In genomic region chr2:18949871-18950597, GRCh38 we compare ENCODE assay signal across 15 cellular contexts.
A peak's percentile ranks its signal among the peaks of the same experiment; 100 is the strongest.
DNase-seq lines count a peak whose midpoint lies in the region; ATAC-seq, FAIRE-seq and TF ChIP-seq lines count a peak whose summit lies in the region.
"Had no signal": no experiment of that assay in that cellular context is flagged by ENCODE, and none has a peak within 500 bp of the region (broad histone marks: within the 10 kb centered on the region; RNA-seq: fewer than 3 reads in every experiment).

No MANE protein-coding gene starts in this region.

- H3K27ac ChIP-seq in fibroblast of lung (ENCODE audit: insufficient read depth, low read length) = peak overlapping the region; percentile 85
- H3K27ac ChIP-seq in rectal smooth muscle tissue (ENCODE audit: low read depth, low read length) = peak overlapping the region; percentile 28
- H3K27ac ChIP-seq: coronary artery had no signal

- peak overlapping the region; percentile 63 for H3K4me2 ChIP-seq in fibroblast of lung (ENCODE audit: extremely low read depth, insufficient read depth, low read length)

- FAIRE-seq in frontal cortex (lab: Jason Lieb, UNC) = no peak

- no peaks in the 10 kb centered on the region for H4K20me1 ChIP-seq in fibroblast of lung (ENCODE audit: control insufficient read depth, extremely low read depth, insufficient read depth, low read length)

- no peaks in the 10 kb centered on the region for H3K27me3 ChIP-seq in fibroblast of lung (ENCODE audit: control insufficient read depth, insufficient read depth, low read length)
- no peaks in the 10 kb centered on the region for H3K27me3 ChIP-seq in rectal smooth muscle tissue (ENCODE audit: control insufficient read depth, insufficient read depth, low read length)
- H3K27me3 ChIP-seq: uterus had no signal

- no peaks in the 10 kb centered on the region for H3K9me3 ChIP-seq in fibroblast of lung (ENCODE audit: control insufficient read depth, insufficient read depth, low read depth, low read length)
- H3K9me3 ChIP-seq: uterus had no signal

- no peaks in the 10 kb centered on the region for H3K27me3 Mint-ChIP-seq in stimulated activated naive CD8-positive, alpha-beta T cell treated with anti-CD3 and anti-CD28 coated beads, Interleukin-15, amount 100 ng/mL, for 72 hours
- H3K27me3 Mint-ChIP-seq: activated CD4-positive, alpha-beta memory T cell treated with anti-CD3 and anti-CD28 coated beads, Interleukin-2, amount 10 ng/mL, durations not matched to agents 7 days and 5 days had no signal

- H3K9ac ChIP-seq in fibroblast of lung (ENCODE audit: insufficient read depth, low read length) (no peak overlapping the region), rectal smooth muscle tissue (ENCODE audit: low read length) (no peak overlapping the region)

- H3K9me3 Mint-ChIP-seq in stimulated activated naive CD8-positive, alpha-beta T cell treated with anti-CD3 and anti-CD28 coated beads, Interleukin-15, amount 100 ng/mL, for 72 hours = peaks cover 3 to 4% of the 10 kb centered on the region in 2 donors
- H3K9me3 Mint-ChIP-seq: activated CD4-positive, alpha-beta memory T cell treated with anti-CD3 and anti-CD28 coated beads, Interleukin-2, amount 10 ng/mL, durations not matched to agents 7 days and 5 days; T-helper 1 cell treated with Interleukin-12 subunit alpha and Interleukin-12 subunit beta and Interleukin-4 antibody, amounts not matched to agents 30 μg/mL and 1 μg/mL, for 36 hours had no signal

- H3K27ac Mint-ChIP-seq in stimulated activated naive CD8-positive, alpha-beta T cell treated with anti-CD3 and anti-CD28 coated beads, Interleukin-15, amount 100 ng/mL, for 72 hours = no peak overlapping the region
- H3K27ac Mint-ChIP-seq: activated CD4-positive, alpha-beta memory T cell treated with anti-CD3 and anti-CD28 coated beads, Interleukin-2, amount 10 ng/mL, durations not matched to agents 7 days and 5 days; T-helper 1 cell treated with Interleukin-12 subunit alpha and Interleukin-12 subunit beta and Interleukin-4 antibody, amounts not matched to agents 30 μg/mL and 1 μg/mL, for 36 hours had no signal

- H3K79me2 ChIP-seq in fibroblast of lung (ENCODE audit: control insufficient read depth, insufficient read depth, low read length) = no peaks in the 10 kb centered on the region

- peaks cover 8% of the 10 kb centered on the region for H3K4me1 ChIP-seq in fibroblast of lung (ENCODE audit: control insufficient read depth, extremely low read depth, insufficient read depth, low read length)
- peaks cover 6% of the 10 kb centered on the region for H3K4me1 ChIP-seq in rectal smooth muscle tissue (ENCODE audit: control insufficient read depth, insufficient read depth, low read length)

- ATAC-seq in stimulated activated naive CD8-positive, alpha-beta T cell treated with anti-CD3 and anti-CD28 coated beads, Interleukin-15, amount 100 ng/mL, for 72 hours = no peak

- peak overlapping the region; percentile 60 for H2AFZ ChIP-seq in fibroblast of lung (ENCODE audit: low read length)

- no peak for TF ChIP-seq CTCF in fibroblast of lung (conservative IDR thresholded peaks at IDR 0.05 in 1 of 2, IDR thresholded peaks at IDR 0.05 in 1 of 2; ENCODE audit: low read depth in 1 of 2, low read length in 2 of 2)

- H3K4me3 ChIP-seq in fibroblast of lung (replicated peaks in 1 of 4; ENCODE audit: control extremely low read depth in 1 of 4, insufficient read depth in 1 of 4, low read depth in 3 of 4, low read length in 4 of 4) = no peak overlapping the region
- peak overlapping the region; percentile 2 for H3K4me3 ChIP-seq in rectal smooth muscle tissue (ENCODE audit: low read length)
- H3K4me3 ChIP-seq: coronary artery, lung, uterus had no signal

- peak; percentile 25 for DNase-seq in Daoy (ENCODE audit: low read depth)
- DNase-seq in M059J (ENCODE audit: low read depth) = peak; percentile 94
- DNase-seq in fibroblast of lung (ENCODE audit: low read depth in 2 of 2) = peak; percentile 75 to 86
- no peak for DNase-seq in DMS153 (lab: John Stamatoyannopoulos, UW)
- DNase-seq in stimulated activated naive CD8-positive, alpha-beta T cell treated with anti-CD3 and anti-CD28 coated beads, Interleukin-15, amount 100 ng/mL, for 72 hours = no peak
- no peak for DNase-seq in frontal cortex (ENCODE audit: low spot score in 2 of 2)
- DNase-seq in DMS 273 (lab: John Stamatoyannopoulos, UW; ENCODE audit: unreplicated experiment) = no peak
- DNase-seq: activated CD4-positive, alpha-beta memory T cell treated with anti-CD3 and anti-CD28 coated beads, Interleukin-2, amount 10 ng/mL, durations not matched to agents 7 days and 5 days; activated naive CD4-positive, alpha-beta T cell treated with anti-CD3 and anti-CD28 coated beads, Interleukin-2, amount 50 U/mL, for 16 hours; NCI-H1417; uterus had no signal

- H3K36me3 ChIP-seq in fibroblast of lung (ENCODE audit: control insufficient read depth, insufficient read depth, low read length) (no peaks in the 10 kb centered on the region), rectal smooth muscle tissue (ENCODE audit: control insufficient read depth, insufficient read depth, low read length) (no peaks in the 10 kb centered on the region)
- H3K36me3 ChIP-seq: uterus had no signal

- no peak overlapping the region for H3K4me3 Mint-ChIP-seq in stimulated activated naive CD8-positive, alpha-beta T cell treated with anti-CD3 and anti-CD28 coated beads, Interleukin-15, amount 100 ng/mL, for 72 hours
- H3K4me3 Mint-ChIP-seq: activated CD4-positive, alpha-beta memory T cell treated with anti-CD3 and anti-CD28 coated beads, Interleukin-2, amount 10 ng/mL, durations not matched to agents 7 days and 5 days; T-helper 1 cell treated with Interleukin-12 subunit alpha and Interleukin-12 subunit beta and Interleukin-4 antibody, amounts not matched to agents 30 μg/mL and 1 μg/mL, for 36 hours had no signal

- H3K4me1 Mint-ChIP-seq in stimulated activated naive CD8-positive, alpha-beta T cell treated with anti-CD3 and anti-CD28 coated beads, Interleukin-15, amount 100 ng/mL, for 72 hours = no peaks in the 10 kb centered on the region
- H3K4me1 Mint-ChIP-seq: activated CD4-positive, alpha-beta memory T cell treated with anti-CD3 and anti-CD28 coated beads, Interleukin-2, amount 10 ng/mL, durations not matched to agents 7 days and 5 days had no signal

Comparison
In these comparisons a context has a peak if more than half of its experiments do, and no peak if none do; other contexts are left out.
1. DNase-seq: peak in Daoy (single experiment), M059J (single experiment) and fibroblast of lung (2 of 2); none in DMS153 (single experiment), stimulated activated naive CD8-positive, alpha-beta T cell treated with anti-CD3 and anti-CD28 coated beads, Interleukin-15, amount 100 ng/mL, for 72 hours (0 of 2), frontal cortex (0 of 2) and DMS 273 (single experiment).